ENCODE assay signal across 9 cellular contexts in the genomic region with DNA sequence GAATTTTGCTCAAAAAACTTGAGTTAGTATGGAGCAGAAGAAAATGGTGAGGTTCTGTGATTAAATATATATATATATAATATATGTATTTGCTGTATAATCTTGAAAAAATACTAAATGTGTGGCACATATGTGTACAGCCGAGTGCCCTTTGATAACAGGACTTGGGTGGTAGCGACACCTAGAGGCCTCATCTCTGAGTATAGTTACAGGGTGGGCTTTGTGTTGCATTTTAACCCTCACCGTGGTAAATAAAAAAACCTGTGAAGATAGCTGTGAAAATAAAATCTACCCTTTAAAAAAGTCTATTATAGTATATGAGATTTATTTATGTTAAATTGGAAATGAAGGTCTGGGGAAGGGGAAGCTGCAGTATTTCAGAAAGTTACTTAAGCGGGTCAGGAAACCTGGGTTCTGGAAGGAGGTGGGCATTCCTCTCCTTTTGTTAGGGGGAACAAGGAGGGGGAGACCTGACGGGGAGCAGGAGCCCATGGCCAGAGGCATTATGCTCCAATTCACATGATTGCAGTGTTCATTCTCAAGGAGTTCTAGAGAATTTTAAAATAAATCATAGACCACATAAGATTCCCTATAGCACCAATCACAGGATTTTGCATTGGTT.
A peak's percentile ranks its signal among the peaks of the same experiment; 100 is the strongest.
DNase-seq lines count a peak whose midpoint lies in the region; ATAC-seq and FAIRE-seq lines count a peak whose summit lies in the region.
"Had no signal": no experiment of that assay in that cellular context is flagged by ENCODE, and none has a peak within 500 bp of the region (broad histone marks: within the 10 kb centered on the region; RNA-seq: fewer than 3 reads in every experiment).

No MANE protein-coding gene starts in this region.

- DNase-seq in activated T-helper 1 cell treated with Interleukin-2 at 50 U/mL for 16 hours (ENCODE audit: low read depth) (peak; percentile 4), NCI-H526 treated with DMSO at 0.1 percent for 48 hours (lab: John Stamatoyannopoulos, UW) (peak; percentile 42), activated T-cell treated with anti-CD3 and anti-CD28 coated beads for 24 hours (ENCODE audit: low read depth) (peak; percentile 14), frontal cortex (ENCODE audit: low spot score in 2 of 2) (no peak), renal cortical epithelial cell (ENCODE audit: low read depth) (peak; percentile 20)
- no peak for DNase-seq in activated T-helper 1 cell treated with anti-CD3 and anti-CD28 coated beads, Interleukin-12 subunit alpha, Interleukin-12 subunit beta, Interleukin-2, Interleukin-4 antibody, amounts not matched to agents 30 ng/mL and 10 ng/mL and 1 ng/mL, durations not matched to agents 14 hours and 24 hours and 36 hours (ENCODE audit: low spot score)

- H3K27ac Mint-ChIP-seq in activated T-helper 1 cell treated with anti-CD3 and anti-CD28 coated beads, Interleukin-12 subunit alpha, Interleukin-12 subunit beta, Interleukin-2, Interleukin-4 antibody, amounts not matched to agents 30 ng/mL and 10 ng/mL and 1 ng/mL, durations not matched to agents 14 hours and 24 hours and 36 hours, result no peak overlapping the region
- H3K27ac Mint-ChIP-seq: immature natural killer cell had no signal

- ATAC-seq in HG02759 (IDR thresholded peaks at IDR 0.05; ENCODE audit: unreplicated experiment) (peak; percentile 72), HG02840 (IDR thresholded peaks at IDR 0.05; ENCODE audit: low FRiP score, unreplicated experiment) (no peak)

- no peak overlapping the region for H3K4me3 Mint-ChIP-seq in activated T-helper 1 cell treated with anti-CD3 and anti-CD28 coated beads, Interleukin-12 subunit alpha, Interleukin-12 subunit beta, Interleukin-2, Interleukin-4 antibody, amounts not matched to agents 30 ng/mL and 10 ng/mL and 1 ng/mL, durations not matched to agents 14 hours and 24 hours and 36 hours
- H3K4me3 Mint-ChIP-seq: immature natural killer cell had no signal

- no peaks in the 10 kb centered on the region for H3K9me3 Mint-ChIP-seq in activated T-helper 1 cell treated with anti-CD3 and anti-CD28 coated beads, Interleukin-12 subunit alpha, Interleukin-12 subunit beta, Interleukin-2, Interleukin-4 antibody, amounts not matched to agents 30 ng/mL and 10 ng/mL and 1 ng/mL, durations not matched to agents 14 hours and 24 hours and 36 hours

- H3K4me1 Mint-ChIP-seq in activated T-helper 1 cell treated with anti-CD3 and anti-CD28 coated beads, Interleukin-12 subunit alpha, Interleukin-12 subunit beta, Interleukin-2, Interleukin-4 antibody, amounts not matched to agents 30 ng/mL and 10 ng/mL and 1 ng/mL, durations not matched to agents 14 hours and 24 hours and 36 hours (ENCODE audit: low read depth), result no peaks in the 10 kb centered on the region
- H3K4me1 Mint-ChIP-seq: immature natural killer cell had no signal

- intact Hi-C loops in activated T-helper 1 cell treated with anti-CD3 and anti-CD28 coated beads, Interleukin-12 subunit alpha, Interleukin-12 subunit beta, Interleukin-2, Interleukin-4 antibody, amounts not matched to agents 30 ng/mL and 10 ng/mL and 1 ng/mL, durations not matched to agents 14 hours and 24 hours and 36 hours (cut with micrococcal nuclease), result loop anchor here (1.0 to 5.0 kb wide), 2 partner anchors 144 to 1972 kb away; no protein-coding TSS in a partner anchor

- FAIRE-seq in frontal cortex (lab: Jason Lieb, UNC), result peak; percentile 17

- H3K36me3 Mint-ChIP-seq in activated T-helper 1 cell treated with anti-CD3 and anti-CD28 coated beads, Interleukin-12 subunit alpha, Interleukin-12 subunit beta, Interleukin-2, Interleukin-4 antibody, amounts not matched to agents 30 ng/mL and 10 ng/mL and 1 ng/mL, durations not matched to agents 14 hours and 24 hours and 36 hours (ENCODE audit: low read depth), result no peaks in the 10 kb centered on the region
- H3K36me3 Mint-ChIP-seq: immature natural killer cell had no signal

- peaks cover 5% of the 10 kb centered on the region for H3K27me3 Mint-ChIP-seq in activated T-helper 1 cell treated with anti-CD3 and anti-CD28 coated beads, Interleukin-12 subunit alpha, Interleukin-12 subunit beta, Interleukin-2, Interleukin-4 antibody, amounts not matched to agents 30 ng/mL and 10 ng/mL and 1 ng/mL, durations not matched to agents 14 hours and 24 hours and 36 hours (ENCODE audit: insufficient read depth)

Comparison
In these comparisons a context has a peak if more than half of its experiments do, and no peak if none do; other contexts are left out.
1. DNase-seq: peak in activated T-helper 1 cell treated with Interleukin-2 at 50 U/mL for 16 hours (single experiment), NCI-H526 treated with DMSO at 0.1 percent for 48 hours (single experiment), activated T-cell treated with anti-CD3 and anti-CD28 coated beads for 24 hours (single experiment) and renal cortical epithelial cell (single experiment); none in activated T-helper 1 cell treated with anti-CD3 and anti-CD28 coated beads, Interleukin-12 subunit alpha, Interleukin-12 subunit beta, Interleukin-2, Interleukin-4 antibody, amounts not matched to agents 30 ng/mL and 10 ng/mL and 1 ng/mL, durations not matched to agents 14 hours and 24 hours and 36 hours (single experiment) and frontal cortex (0 of 2).